ENCODE assay signal across 4 cellular contexts in genomic region chr9:84921175-84921574, GRCh38.
"Had no signal": no experiment of that assay in that cellular context is flagged by ENCODE, and none has a peak within 500 bp of the region (broad histone marks: within the 10 kb centered on the region; RNA-seq: fewer than 3 reads in every experiment).

No MANE protein-coding gene starts in this region.

- ATAC-seq: GM23338 had no signal

- H3K4me3 ChIP-seq: GM23338 had no signal

- DNase-seq: H9, HCEC 1CT, IMR-90 had no signal
